ENCODE assay signal across 31 cellular contexts in genomic region chr3:42028474-42028873, GRCh38.
DNase-seq lines count a peak whose midpoint lies in the region; ATAC-seq and TF ChIP-seq lines count a peak whose summit lies in the region.
"Had no signal": no experiment of that assay in that cellular context is flagged by ENCODE, and none has a peak within 500 bp of the region (broad histone marks: within the 10 kb centered on the region; RNA-seq: fewer than 3 reads in every experiment).

No MANE protein-coding gene starts in this region.

- no peak for DNase-seq in left ventricle myocardium inferior
- DNase-seq in left cardiac atrium = no peak
- no peak for DNase-seq in endodermal cell
- no peak for DNase-seq in neural progenitor cell (ENCODE audit: low spot score)
- DNase-seq in DMS 273 treated with DMSO at 0.1 percent for 48 hours (lab: John Stamatoyannopoulos, UW) = no peak
- DNase-seq in 8988T = no peak
- no peak for DNase-seq in HuH-7.5 (ENCODE audit: low spot score)
- DNase-seq in smooth muscle cell (lab: John Stamatoyannopoulos, UW; ENCODE audit: unreplicated experiment) = no peak
- DNase-seq: activated CD4-positive, alpha-beta T cell treated with anti-CD3 and anti-CD28 coated beads, Interleukin-2, amount 10 ng/mL, durations not matched to agents 24 days and 14 days; activated naive CD4-positive, alpha-beta T cell treated with Interleukin-2 at 50 U/mL for 16 hours; activated T-cell treated with anti-CD3 and anti-CD28 coated beads, Interleukin-2, amount 50 U/mL, for 24 hours; brain microvascular endothelial cell; DMS153; effector CD8-positive, alpha-beta T cell; erythroblast; foreskin fibroblast; GOT3; left colon; NCI-H1105; NCI-H2029; NCI-H526; posterior cingulate gyrus; SIG-M5; SW 1271; T-helper 9 cell had no signal

- H3K4me2 ChIP-seq in neural progenitor cell (no peak overlapping the region), smooth muscle cell (no peak overlapping the region)

- no peak for TF ChIP-seq CTCF in left ventricle myocardium inferior (IDR thresholded peaks at IDR 0.05; ENCODE audit: borderline replicate concordance)
- no peak for TF ChIP-seq CTCF in endodermal cell (conservative IDR thresholded peaks at IDR 0.05)
- no peak for TF ChIP-seq CTCF in neural progenitor cell (IDR thresholded peaks at IDR 0.05)
- no peak for TF ChIP-seq CTCF in smooth muscle cell (IDR thresholded peaks at IDR 0.05; ENCODE audit: borderline replicate concordance, insufficient read depth, poor library complexity, severe bottlenecking)

- no peak overlapping the region for H3K4me3 ChIP-seq in left ventricle myocardium inferior
- no peak overlapping the region for H3K4me3 ChIP-seq in endodermal cell (ENCODE audit: low read length)
- no peak overlapping the region for H3K4me3 ChIP-seq in neural progenitor cell
- H3K4me3 ChIP-seq in smooth muscle cell = no peak overlapping the region
- H3K4me3 ChIP-seq: K562, thoracic aorta, vagina had no signal

- WGBS in endodermal cell (ENCODE audit: insufficient coverage in 1 of 2, insufficient read length in 1 of 2), 2 experiments = 85 to 90% methylated on average over 2 of the region's 2 CpGs
- 96% methylated on average over 2 of the region's 2 CpGs for WGBS in smooth muscle cell (ENCODE audit: low lambda C conversion rate)

- no peak overlapping the region for H2AFZ ChIP-seq in neural progenitor cell (replicated peaks)
- no peak overlapping the region for H2AFZ ChIP-seq in smooth muscle cell (ENCODE audit: low read depth)

- H4K20me1 ChIP-seq in neural progenitor cell (ENCODE audit: low read depth) (peaks cover 13% of the 10 kb centered on the region), smooth muscle cell (ENCODE audit: low read depth) (no peaks in the 10 kb centered on the region)

- ATAC-seq in left cardiac atrium = no peak
- ATAC-seq: K562; left colon; natural killer cell treated with Interleukin-12 subunit alpha and Interleukin-12 subunit beta and Interleukin-15 and Interleukin-18, amount 100 ng/mL, for 72 hours had no signal

- H3K9ac ChIP-seq in endodermal cell (ENCODE audit: extremely low read depth, low read length, poor library complexity, severe bottlenecking) (no peak overlapping the region), neural progenitor cell (no peak overlapping the region), smooth muscle cell (ENCODE audit: low read depth) (no peak overlapping the region)

- intact Hi-C loops in left ventricle myocardium inferior (cut with micrococcal nuclease) (no loop called here), left cardiac atrium (cut with DNase I) (no loop called here)

- H3K27ac Mint-ChIP-seq in endodermal cell (peak overlapping the region; percentile 23), neural progenitor cell (peak overlapping the region; percentile 59)
- H3K27ac Mint-ChIP-seq: activated CD4-positive, alpha-beta T cell treated with anti-CD3 and anti-CD28 coated beads, Interleukin-2, amount 10 ng/mL, durations not matched to agents 24 days and 14 days; activated T-cell treated with anti-CD3 and anti-CD28 coated beads, Interleukin-2, amount 50 U/mL, for 24 hours; stimulated activated naive CD8-positive, alpha-beta T cell treated with anti-CD3 and anti-CD28 coated beads, Interleukin-15, Interleukin-2, amounts not matched to agents 100 ng/mL and 50 ng/mL, for 24 hours had no signal

- H3K36me3 ChIP-seq in left ventricle myocardium inferior (no peaks in the 10 kb centered on the region), endodermal cell (ENCODE audit: control insufficient read depth, insufficient read depth, low read length) (no peaks in the 10 kb centered on the region), neural progenitor cell (no peaks in the 10 kb centered on the region), smooth muscle cell (ENCODE audit: low read depth) (no peaks in the 10 kb centered on the region)
- H3K36me3 ChIP-seq: brain microvascular endothelial cell, thoracic aorta, vagina had no signal

- peaks cover 87% of the 10 kb centered on the region for H3K4me1 ChIP-seq in left ventricle myocardium inferior
- H3K4me1 ChIP-seq in endodermal cell (ENCODE audit: control insufficient read depth, insufficient read depth, low read length) = peaks cover 38% of the 10 kb centered on the region
- H3K4me1 ChIP-seq in neural progenitor cell = peaks cover 52% of the 10 kb centered on the region
- H3K4me1 ChIP-seq in smooth muscle cell (ENCODE audit: low read depth) = peaks cover 47% of the 10 kb centered on the region

- H3K4me3 Mint-ChIP-seq in endodermal cell (no peak overlapping the region), neural progenitor cell (peak overlapping the region; percentile 14)
- H3K4me3 Mint-ChIP-seq: activated CD4-positive, alpha-beta T cell treated with anti-CD3 and anti-CD28 coated beads, Interleukin-2, amount 10 ng/mL, durations not matched to agents 24 days and 14 days; activated T-cell treated with anti-CD3 and anti-CD28 coated beads, Interleukin-2, amount 50 U/mL, for 24 hours; natural killer cell treated with Interleukin-12 subunit alpha and Interleukin-12 subunit beta and Interleukin-15 and Interleukin-18, amount 100 ng/mL, for 72 hours; stimulated activated naive CD8-positive, alpha-beta T cell treated with anti-CD3 and anti-CD28 coated beads, Interleukin-15, Interleukin-2, amounts not matched to agents 100 ng/mL and 50 ng/mL, for 24 hours had no signal

- H3F3A ChIP-seq in neural progenitor cell (ENCODE audit: low read depth) = peaks cover 56% of the 10 kb centered on the region
- H3F3A ChIP-seq in smooth muscle cell (ENCODE audit: low read depth) = peaks cover 15% of the 10 kb centered on the region

- H3K4me1 Mint-ChIP-seq in endodermal cell (peaks cover 42% of the 10 kb centered on the region), neural progenitor cell (peaks cover 61% of the 10 kb centered on the region)

- H3K79me2 ChIP-seq in neural progenitor cell (ENCODE audit: low read depth) (peaks cover 64% of the 10 kb centered on the region), smooth muscle cell (ENCODE audit: low read depth) (peaks cover 44% of the 10 kb centered on the region)

- H3K27ac ChIP-seq in left ventricle myocardium inferior (replicated peaks) (peak overlapping the region; percentile 98), endodermal cell (ENCODE audit: low read depth, low read length) (no peak overlapping the region), neural progenitor cell (no peak overlapping the region), smooth muscle cell (ENCODE audit: low read depth) (no peak overlapping the region)
- H3K27ac ChIP-seq: brain microvascular endothelial cell, thoracic aorta, vagina, VCaP had no signal

- peaks cover 10% of the 10 kb centered on the region for H3K9me3 Mint-ChIP-seq in endodermal cell
- H3K9me3 Mint-ChIP-seq in neural progenitor cell = peaks cover 8% of the 10 kb centered on the region
- H3K9me3 Mint-ChIP-seq: activated T-cell treated with anti-CD3 and anti-CD28 coated beads, Interleukin-2, amount 50 U/mL, for 24 hours; natural killer cell treated with Interleukin-12 subunit alpha and Interleukin-12 subunit beta and Interleukin-15 and Interleukin-18, amount 100 ng/mL, for 72 hours had no signal

- no peaks in the 10 kb centered on the region for H3K27me3 Mint-ChIP-seq in endodermal cell (ENCODE audit: insufficient read depth)
- H3K27me3 Mint-ChIP-seq in neural progenitor cell (ENCODE audit: insufficient read depth, low read depth) = peaks cover 12% of the 10 kb centered on the region
- H3K27me3 Mint-ChIP-seq: activated CD4-positive, alpha-beta T cell treated with anti-CD3 and anti-CD28 coated beads, Interleukin-2, amount 10 ng/mL, durations not matched to agents 24 days and 14 days; activated T-cell treated with anti-CD3 and anti-CD28 coated beads, Interleukin-2, amount 50 U/mL, for 24 hours; natural killer cell treated with Interleukin-12 subunit alpha and Interleukin-12 subunit beta and Interleukin-15 and Interleukin-18, amount 100 ng/mL, for 72 hours; stimulated activated naive CD8-positive, alpha-beta T cell treated with anti-CD3 and anti-CD28 coated beads, Interleukin-15, Interleukin-2, amounts not matched to agents 100 ng/mL and 50 ng/mL, for 24 hours had no signal

- peaks cover 5% of the 10 kb centered on the region for H3K36me3 Mint-ChIP-seq in endodermal cell (ENCODE audit: low read depth)
- peaks cover 11% of the 10 kb centered on the region for H3K36me3 Mint-ChIP-seq in neural progenitor cell
- H3K36me3 Mint-ChIP-seq: natural killer cell treated with Interleukin-12 subunit alpha and Interleukin-12 subunit beta and Interleukin-15 and Interleukin-18, amount 100 ng/mL, for 72 hours had no signal

- H3K9me3 ChIP-seq in left ventricle myocardium inferior (replicated peaks) (no peaks in the 10 kb centered on the region), endodermal cell (ENCODE audit: control insufficient read depth, low read length) (no peaks in the 10 kb centered on the region), neural progenitor cell (ENCODE audit: low read depth) (no peaks in the 10 kb centered on the region), smooth muscle cell (replicated peaks; ENCODE audit: low read depth) (no peaks in the 10 kb centered on the region)
- H3K9me3 ChIP-seq: thoracic aorta, vagina had no signal

- H3K27me3 ChIP-seq in left ventricle myocardium inferior (ENCODE audit: low read depth) (no peaks in the 10 kb centered on the region), endodermal cell (ENCODE audit: control insufficient read depth, insufficient read depth, low read length, poor library complexity, severe bottlenecking) (no peaks in the 10 kb centered on the region), neural progenitor cell (no peaks in the 10 kb centered on the region), smooth muscle cell (ENCODE audit: low read depth) (no peaks in the 10 kb centered on the region)
- H3K27me3 ChIP-seq: brain microvascular endothelial cell, vagina had no signal
